ENCODE assay signal across 22 cellular contexts in the genomic region with DNA sequence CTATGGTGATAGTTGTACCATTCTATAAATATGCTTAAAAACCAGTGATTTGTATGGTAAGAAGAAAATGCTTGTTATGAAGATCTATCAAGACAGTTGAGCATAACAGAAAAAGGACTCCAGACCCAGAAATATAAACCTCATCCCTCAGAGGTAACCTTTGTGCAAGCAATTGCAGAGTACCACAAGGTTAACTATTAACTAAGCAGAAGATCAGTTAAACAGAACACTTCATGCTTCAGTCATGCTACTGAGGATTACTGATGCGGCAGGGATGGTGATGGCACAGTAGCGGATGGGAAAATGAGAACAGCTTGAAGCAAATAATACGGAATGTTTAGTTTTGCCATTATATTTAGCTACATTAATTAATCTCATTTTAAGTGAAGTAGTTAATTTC. TPM values are rescaled to one million over a fixed set of nuclear protein-coding genes. Genes with fewer than 3 reads are reported as not detected.
A peak's percentile ranks its signal among the peaks of the same experiment; 100 is the strongest.
DNase-seq lines count a peak whose midpoint lies in the region; ATAC-seq, FAIRE-seq and TF ChIP-seq lines count a peak whose summit lies in the region.
"Had no signal": no experiment of that assay in that cellular context is flagged by ENCODE, and none has a peak within 500 bp of the region (broad histone marks: within the 10 kb centered on the region; RNA-seq: fewer than 3 reads in every experiment).

No MANE protein-coding gene starts in this region.

- H4K20me1 ChIP-seq in endothelial cell of umbilical vein (replicated peaks; ENCODE audit: control insufficient read depth, extremely low read depth, insufficient read depth, low read length) (no peaks in the 10 kb centered on the region), OCI-LY7 (ENCODE audit: insufficient read depth, low read length) (no peaks in the 10 kb centered on the region; the same call in 1 of the 2 replicates)

- POLR2A ChIA-PET in A549 (lab: Yijun Ruan, JAX) (interaction anchor here (0.5 to 0.6 kb wide), 2 partner anchors 12 to 13 kb away, joined by 3 read pairs; no protein-coding TSS in a partner anchor), endothelial cell of umbilical vein (lab: Charles Lee) (no interaction called here), OCI-LY7 (lab: Charles Lee) (interaction anchor here (0.6 kb wide), 2 partner anchors 15 to 127 kb away, joined by 3 read pairs; no protein-coding TSS in a partner anchor)

- no peaks in the 10 kb centered on the region for H3K9me1 ChIP-seq in endothelial cell of umbilical vein (replicated peaks; ENCODE audit: control insufficient read depth, extremely low read depth, insufficient read depth, low read length)

- no peak for FAIRE-seq in A549 (lab: Jason Lieb, UNC)
- FAIRE-seq in endothelial cell of umbilical vein (lab: Jason Lieb, UNC): peak; percentile 33
- FAIRE-seq: GM12892, GM19239 had no signal

- no peak for TF ChIP-seq EP300 in A549 (IDR thresholded peaks at IDR 0.05)

- BruUV-seq in endothelial cell of umbilical vein (replicated peaks; lab: Mats Ljungman, UMichigan) (no TSS peak), OCI-LY7 (replicated peaks; lab: Mats Ljungman, UMichigan) (no TSS peak)

- CTCF ChIA-PET in A549 (lab: Yijun Ruan, JAX): interaction anchor here (7.5 kb wide), 1 partner anchor 108 kb away, joined by 55 read pairs; no protein-coding TSS in a partner anchor
- CTCF ChIA-PET in endothelial cell of umbilical vein (lab: Charles Lee): interaction anchor here (1.2 kb wide), 1 partner anchor 110 kb away, joined by 4 read pairs; no protein-coding TSS in a partner anchor
- CTCF ChIA-PET in OCI-LY7 (lab: Charles Lee; ENCODE audit: unreplicated experiment): no interaction called here

- H3K4me3 ChIP-seq in A549 (no peak overlapping the region), endothelial cell of umbilical vein (replicated peaks in 1 of 3; ENCODE audit: insufficient read depth in 1 of 3, low read depth in 1 of 3, low read length in 3 of 3) (no peak overlapping the region), OCI-LY7 (ENCODE audit: low read depth, low read length, poor library complexity, severe bottlenecking) (no peak overlapping the region)

- TF ChIP-seq POLR2A in A549 (IDR thresholded peaks at IDR 0.05; ENCODE audit: low read length) (no peak), endothelial cell of umbilical vein (IDR thresholded peaks at IDR 0.05; ENCODE audit: low read depth, low read length) (no peak)

- H3K36me3 ChIP-seq in endothelial cell of umbilical vein (ENCODE audit: control insufficient read depth in 2 of 2, extremely low read depth in 1 of 2, insufficient read depth in 2 of 2, low read length in 2 of 2): peaks cover 39 to 65% of the 10 kb centered on the region in 2 experiments
- H3K36me3 ChIP-seq in OCI-LY7 (ENCODE audit: insufficient read depth, low read length): peaks cover 100% of the 10 kb centered on the region

- intact Hi-C loops in endothelial cell of umbilical vein (cut with micrococcal nuclease): no loop called here
- intact Hi-C loops in OCI-LY7 (cut with micrococcal nuclease; ENCODE audit: unreplicated experiment): loop anchor here (10.0 kb wide), 1 partner anchor 113 kb away; no protein-coding TSS in a partner anchor

- H3K4me1 ChIP-seq in A549 (peaks cover 57% of the 10 kb centered on the region), endothelial cell of umbilical vein (ENCODE audit: control insufficient read depth, extremely low read depth, insufficient read depth, low read length) (no peaks in the 10 kb centered on the region), OCI-LY7 (ENCODE audit: insufficient read depth, low read length, poor library complexity, severe bottlenecking) (no peaks in the 10 kb centered on the region)

- H3K79me2 ChIP-seq in endothelial cell of umbilical vein (ENCODE audit: control insufficient read depth, insufficient read depth, low read length): no peaks in the 10 kb centered on the region
- H3K79me2 ChIP-seq in OCI-LY7 (ENCODE audit: insufficient read depth, low read depth, low read length): no peaks in the 10 kb centered on the region

- no peak for TF ChIP-seq CTCF in A549 (IDR thresholded peaks at IDR 0.05)
- no peak for TF ChIP-seq CTCF in endothelial cell of umbilical vein (IDR thresholded peaks at IDR 0.05; ENCODE audit: extremely low read depth in 1 of 2, insufficient read depth in 1 of 2, low read depth in 1 of 2, low read length in 2 of 2)
- no peak for TF ChIP-seq CTCF in OCI-LY7 (conservative IDR thresholded peaks at IDR 0.05; ENCODE audit: low read length)

- DNase-seq in A549 (ENCODE audit: low read depth in 1 of 2, low spot score in 1 of 2): peak in 1 of 2 experiments; percentile 18
- peak; percentile 50 for DNase-seq in HuH-7.5 (ENCODE audit: low spot score)
- DNase-seq in endothelial cell of umbilical vein (ENCODE audit: low read depth, low spot score): no peak
- no peak for DNase-seq in left lobe of liver (ENCODE audit: low spot score)
- no peak for DNase-seq in retina
- DNase-seq in OCI-LY7 (ENCODE audit: low spot score): no peak
- DNase-seq in NCI-H1436 (lab: John Stamatoyannopoulos, UW): no peak
- DNase-seq: AML-193, Calu3, DMS79 treated with DMSO at 0.1 percent for 48 hours, GOT3, Karpas-422, MM.1S, NCI-H1105, NCI-H1930, NCI-H2171 treated with DMSO at 0.1 percent for 48 hours, NCI-H510A, NCI-H82, SIG-M5 had no signal

- peak overlapping the region; percentile 18 for H3K4me2 ChIP-seq in A549
- H3K4me2 ChIP-seq in endothelial cell of umbilical vein (ENCODE audit: insufficient read depth, low read length): no peak overlapping the region
- no peak overlapping the region for H3K4me2 ChIP-seq in OCI-LY7 (ENCODE audit: low read length)

- ATAC-seq in A549 (peak in 1 of 2 experiments; percentile 69; a peak in 3 of 6 replicates), left lobe of liver (peak; percentile 97), HG03095 (IDR thresholded peaks at IDR 0.05; ENCODE audit: unreplicated experiment) (no peak)

- WGBS in A549 (ENCODE audit: missing lambda C conversion rate): 72% methylated on average over 3 of the region's 3 CpGs

- dilution Hi-C loops in endothelial cell of umbilical vein (cut with MboI; ENCODE audit: extremely low pct_ligation_motif_present, low sequenced_read_pairs): no loop called here

- no peak overlapping the region for H3K9ac ChIP-seq in endothelial cell of umbilical vein (replicated peaks; ENCODE audit: extremely low read depth, insufficient read depth, low read length)

- no peak for TF ChIP-seq RAD21 in A549 (conservative IDR thresholded peaks at IDR 0.05 in 1 of 2, IDR thresholded peaks at IDR 0.05 in 1 of 2)

- no peaks in the 10 kb centered on the region for H3K9me3 ChIP-seq in A549
- no peaks in the 10 kb centered on the region for H3K9me3 ChIP-seq in endothelial cell of umbilical vein (replicated peaks; ENCODE audit: control insufficient read depth, insufficient read depth, low read length)
- no peaks in the 10 kb centered on the region for H3K9me3 ChIP-seq in OCI-LY7 (ENCODE audit: low read length)

- H3K27me3 ChIP-seq in endothelial cell of umbilical vein (ENCODE audit: control insufficient read depth in 2 of 2, insufficient read depth in 2 of 2, low read length in 2 of 2): no peaks in the 10 kb centered on the region

- H3K9me2 ChIP-seq in OCI-LY7 (ENCODE audit: insufficient read depth, low read length): no peaks in the 10 kb centered on the region

- H2AFZ ChIP-seq in endothelial cell of umbilical vein (ENCODE audit: low read depth, low read length) (no peak overlapping the region), OCI-LY7 (ENCODE audit: low read length) (no peak overlapping the region)

- H3K27ac ChIP-seq in A549 (peak overlapping the region in 1 of 2 experiments; percentile 26; a peak in 3 of 6 replicates), endothelial cell of umbilical vein (ENCODE audit: insufficient read depth, low read depth, low read length) (no peak overlapping the region), OCI-LY7 (ENCODE audit: low read depth, low read length, poor library complexity, severe bottlenecking) (no peak overlapping the region)

TF ChIP-seq in A549, 52 proteins besides CTCF, POLR2A, EP300 and RAD21 (continues in another document):
- TF ChIP-seq HOXB13 (CRISPR knock-in tag; IDR thresholded peaks at IDR 0.05; ENCODE audit: low read depth) (no peak), KDM5A (IDR thresholded peaks at IDR 0.05) (no peak), MAFK (IDR thresholded peaks at IDR 0.05; ENCODE audit: partially characterized antibody) (no peak), FOSB (CRISPR knock-in tag; IDR thresholded peaks at IDR 0.05) (no peak), RFX5 (IDR thresholded peaks at IDR 0.05) (no peak), CHD4 (IDR thresholded peaks at IDR 0.05; ENCODE audit: borderline replicate concordance) (no peak)

TF ChIP-seq in endothelial cell of umbilical vein, 7 proteins besides CTCF, POLR2A, EP300 and RAD21 (continues in another document):
- TF ChIP-seq POLR2AphosphoS5 (IDR thresholded peaks at IDR 0.05; ENCODE audit: insufficient read depth, low read depth, low read length) (no peak), JUN (IDR thresholded peaks at IDR 0.05; ENCODE audit: borderline replicate concordance, insufficient read depth, insufficient read length, low read depth) (no peak), GATA2 (IDR thresholded peaks at IDR 0.05; ENCODE audit: insufficient read depth, insufficient read length, low read depth, low read length) (no peak), MYC (IDR thresholded peaks at IDR 0.05; ENCODE audit: low read depth, low read length) (no peak), FOS (IDR thresholded peaks at IDR 0.05; ENCODE audit: borderline replicate concordance, insufficient read depth, low read length) (no peak)
- TF ChIP-seq, protein P1, sequence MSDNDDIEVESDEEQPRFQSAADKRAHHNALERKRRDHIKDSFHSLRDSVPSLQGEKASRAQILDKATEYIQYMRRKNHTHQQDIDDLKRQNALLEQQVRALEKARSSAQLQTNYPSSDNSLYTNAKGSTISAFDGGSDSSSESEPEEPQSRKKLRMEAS (IDR thresholded peaks at IDR 0.05; ENCODE audit: insufficient read depth, insufficient read length): no peak

RNA-seq across cellular contexts. Expression of a gene that starts 45.5 kb away (rescaled TPM):
- 244 and 328 TPM in 2 replicates for polyA plus RNA-seq in A549 (2011; rRNA removed)
- 43.6 and 46.2 TPM in 2 replicates for polyA plus RNA-seq in A549 (2012; cell fraction: cytosol; rRNA removed)
- 37.9 and 80.8 TPM in 2 replicates for polyA plus RNA-seq in A549 (2012; cell fraction: nucleus; rRNA removed)
- polyA plus RNA-seq in A549 (2017; fragmentation: RNase III; extraction: RNeasy Plus Mini Kit Qiagen cat#74134 plus additional on column Dnase treatment): 120 to 133 TPM (median 121 TPM) in 3 replicates
- 283 and 306 TPM in 2 replicates for polyA minus RNA-seq in A549 (2011; rRNA and poly(A)+ RNA removed)
- 130 and 132 TPM in 2 replicates for total RNA-seq in endothelial cell of umbilical vein
- polyA plus RNA-seq in endothelial cell of umbilical vein: 25.0 and 32.8 TPM in 2 replicates
- 45.8 and 47.2 TPM in 2 replicates for polyA plus RNA-seq in endothelial cell of umbilical vein (2011; cell fraction: cytosol; rRNA removed)
- 114 and 123 TPM in 2 replicates for polyA plus RNA-seq in endothelial cell of umbilical vein (2011; cell fraction: nucleus; rRNA removed)
- polyA plus RNA-seq in endothelial cell of umbilical vein (2012): 93.9 and 138 TPM in 2 replicates
- 93.5 and 131 TPM in 2 replicates for polyA minus RNA-seq in endothelial cell of umbilical vein
- polyA minus RNA-seq in endothelial cell of umbilical vein (2011; cell fraction: cytosol; rRNA and poly(A)+ RNA removed): 107 TPM
- polyA minus RNA-seq in endothelial cell of umbilical vein (2011; cell fraction: nucleus; rRNA and poly(A)+ RNA removed): 115 and 173 TPM in 2 replicates
- 31.5 TPM for total RNA-seq in left lobe of liver
- 352 and 392 TPM in 2 replicates for total RNA-seq in OCI-LY7 (2014; rRNA removed; shearing (Covaris generic))
- 330 and 336 TPM in 2 replicates for total RNA-seq in OCI-LY7 (2022)
